In the genomic region with DNA sequence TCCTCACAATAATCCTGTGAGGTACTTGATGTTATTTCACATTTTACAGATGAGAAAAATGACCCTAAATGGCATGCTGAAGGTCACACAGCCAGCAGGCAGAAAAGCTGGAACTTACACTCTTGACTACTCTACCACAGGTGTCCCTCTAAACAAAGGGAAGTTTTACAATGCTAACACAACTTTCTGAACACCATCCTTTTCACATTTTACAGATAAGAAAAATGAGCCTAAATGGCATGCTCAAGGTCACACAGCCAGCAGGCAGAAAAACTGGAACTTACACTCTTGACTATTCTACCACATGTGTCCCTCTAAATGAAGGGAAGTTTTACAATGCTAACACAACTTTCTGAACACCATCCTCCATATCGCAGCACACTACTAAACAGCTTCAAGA, we compare ENCODE assay signal across 1 cellular context.
TF ChIP-seq lines count a peak whose summit lies in the region.

No MANE protein-coding gene starts in this region.

TF ChIP-seq in GM12878, 131 proteins besides CTCF, POLR2A, EP300 and RAD21:
- TF ChIP-seq ESRRA (IDR thresholded peaks at IDR 0.05; ENCODE audit: low read length) = no peak
- TF ChIP-seq, protein P1, sequence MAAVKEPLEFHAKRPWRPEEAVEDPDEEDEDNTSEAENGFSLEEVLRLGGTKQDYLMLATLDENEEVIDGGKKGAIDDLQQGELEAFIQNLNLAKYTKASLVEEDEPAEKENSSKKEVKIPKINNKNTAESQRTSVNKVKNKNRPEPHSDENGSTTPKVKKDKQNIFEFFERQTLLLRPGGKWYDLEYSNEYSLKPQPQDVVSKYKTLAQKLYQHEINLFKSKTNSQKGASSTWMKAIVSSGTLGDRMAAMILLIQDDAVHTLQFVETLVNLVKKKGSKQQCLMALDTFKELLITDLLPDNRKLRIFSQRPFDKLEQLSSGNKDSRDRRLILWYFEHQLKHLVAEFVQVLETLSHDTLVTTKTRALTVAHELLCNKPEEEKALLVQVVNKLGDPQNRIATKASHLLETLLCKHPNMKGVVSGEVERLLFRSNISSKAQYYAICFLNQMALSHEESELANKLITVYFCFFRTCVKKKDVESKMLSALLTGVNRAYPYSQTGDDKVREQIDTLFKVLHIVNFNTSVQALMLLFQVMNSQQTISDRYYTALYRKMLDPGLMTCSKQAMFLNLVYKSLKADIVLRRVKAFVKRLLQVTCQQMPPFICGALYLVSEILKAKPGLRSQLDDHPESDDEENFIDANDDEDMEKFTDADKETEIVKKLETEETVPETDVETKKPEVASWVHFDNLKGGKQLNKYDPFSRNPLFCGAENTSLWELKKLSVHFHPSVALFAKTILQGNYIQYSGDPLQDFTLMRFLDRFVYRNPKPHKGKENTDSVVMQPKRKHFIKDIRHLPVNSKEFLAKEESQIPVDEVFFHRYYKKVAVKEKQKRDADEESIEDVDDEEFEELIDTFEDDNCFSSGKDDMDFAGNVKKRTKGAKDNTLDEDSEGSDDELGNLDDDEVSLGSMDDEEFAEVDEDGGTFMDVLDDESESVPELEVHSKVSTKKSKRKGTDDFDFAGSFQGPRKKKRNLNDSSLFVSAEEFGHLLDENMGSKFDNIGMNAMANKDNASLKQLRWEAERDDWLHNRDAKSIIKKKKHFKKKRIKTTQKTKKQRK (IDR thresholded peaks at IDR 0.05; ENCODE audit: low read depth, low read length) = no peak
- TF ChIP-seq, protein P2, sequence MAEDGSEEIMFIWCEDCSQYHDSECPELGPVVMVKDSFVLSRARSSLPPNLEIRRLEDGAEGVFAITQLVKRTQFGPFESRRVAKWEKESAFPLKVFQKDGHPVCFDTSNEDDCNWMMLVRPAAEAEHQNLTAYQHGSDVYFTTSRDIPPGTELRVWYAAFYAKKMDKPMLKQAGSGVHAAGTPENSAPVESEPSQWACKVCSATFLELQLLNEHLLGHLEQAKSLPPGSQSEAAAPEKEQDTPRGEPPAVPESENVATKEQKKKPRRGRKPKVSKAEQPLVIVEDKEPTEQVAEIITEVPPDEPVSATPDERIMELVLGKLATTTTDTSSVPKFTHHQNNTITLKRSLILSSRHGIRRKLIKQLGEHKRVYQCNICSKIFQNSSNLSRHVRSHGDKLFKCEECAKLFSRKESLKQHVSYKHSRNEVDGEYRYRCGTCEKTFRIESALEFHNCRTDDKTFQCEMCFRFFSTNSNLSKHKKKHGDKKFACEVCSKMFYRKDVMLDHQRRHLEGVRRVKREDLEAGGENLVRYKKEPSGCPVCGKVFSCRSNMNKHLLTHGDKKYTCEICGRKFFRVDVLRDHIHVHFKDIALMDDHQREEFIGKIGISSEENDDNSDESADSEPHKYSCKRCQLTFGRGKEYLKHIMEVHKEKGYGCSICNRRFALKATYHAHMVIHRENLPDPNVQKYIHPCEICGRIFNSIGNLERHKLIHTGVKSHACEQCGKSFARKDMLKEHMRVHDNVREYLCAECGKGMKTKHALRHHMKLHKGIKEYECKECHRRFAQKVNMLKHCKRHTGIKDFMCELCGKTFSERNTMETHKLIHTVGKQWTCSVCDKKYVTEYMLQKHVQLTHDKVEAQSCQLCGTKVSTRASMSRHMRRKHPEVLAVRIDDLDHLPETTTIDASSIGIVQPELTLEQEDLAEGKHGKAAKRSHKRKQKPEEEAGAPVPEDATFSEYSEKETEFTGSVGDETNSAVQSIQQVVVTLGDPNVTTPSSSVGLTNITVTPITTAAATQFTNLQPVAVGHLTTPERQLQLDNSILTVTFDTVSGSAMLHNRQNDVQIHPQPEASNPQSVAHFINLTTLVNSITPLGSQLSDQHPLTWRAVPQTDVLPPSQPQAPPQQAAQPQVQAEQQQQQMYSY (CRISPR knock-in tag; IDR thresholded peaks at IDR 0.05) = no peak
- no peak for TF ChIP-seq FOXK2 (IDR thresholded peaks at IDR 0.05)
- no peak for TF ChIP-seq BHLHE40 (IDR thresholded peaks at IDR 0.05; ENCODE audit: borderline replicate concordance in 1 of 2, low read depth in 2 of 2, low read length in 1 of 2)
- TF ChIP-seq, protein P3, sequence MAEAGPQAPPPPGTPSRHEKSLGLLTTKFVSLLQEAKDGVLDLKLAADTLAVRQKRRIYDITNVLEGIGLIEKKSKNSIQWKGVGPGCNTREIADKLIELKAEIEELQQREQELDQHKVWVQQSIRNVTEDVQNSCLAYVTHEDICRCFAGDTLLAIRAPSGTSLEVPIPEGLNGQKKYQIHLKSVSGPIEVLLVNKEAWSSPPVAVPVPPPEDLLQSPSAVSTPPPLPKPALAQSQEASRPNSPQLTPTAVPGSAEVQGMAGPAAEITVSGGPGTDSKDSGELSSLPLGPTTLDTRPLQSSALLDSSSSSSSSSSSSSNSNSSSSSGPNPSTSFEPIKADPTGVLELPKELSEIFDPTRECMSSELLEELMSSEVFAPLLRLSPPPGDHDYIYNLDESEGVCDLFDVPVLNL (IDR thresholded peaks at IDR 0.05; ENCODE audit: low read depth, low read length) = no peak
- no peak for TF ChIP-seq KLF5 (IDR thresholded peaks at IDR 0.05; ENCODE audit: partially characterized antibody)
- TF ChIP-seq JUND (IDR thresholded peaks at IDR 0.05; ENCODE audit: low read depth, low read length) = no peak
- TF ChIP-seq, protein P4, sequence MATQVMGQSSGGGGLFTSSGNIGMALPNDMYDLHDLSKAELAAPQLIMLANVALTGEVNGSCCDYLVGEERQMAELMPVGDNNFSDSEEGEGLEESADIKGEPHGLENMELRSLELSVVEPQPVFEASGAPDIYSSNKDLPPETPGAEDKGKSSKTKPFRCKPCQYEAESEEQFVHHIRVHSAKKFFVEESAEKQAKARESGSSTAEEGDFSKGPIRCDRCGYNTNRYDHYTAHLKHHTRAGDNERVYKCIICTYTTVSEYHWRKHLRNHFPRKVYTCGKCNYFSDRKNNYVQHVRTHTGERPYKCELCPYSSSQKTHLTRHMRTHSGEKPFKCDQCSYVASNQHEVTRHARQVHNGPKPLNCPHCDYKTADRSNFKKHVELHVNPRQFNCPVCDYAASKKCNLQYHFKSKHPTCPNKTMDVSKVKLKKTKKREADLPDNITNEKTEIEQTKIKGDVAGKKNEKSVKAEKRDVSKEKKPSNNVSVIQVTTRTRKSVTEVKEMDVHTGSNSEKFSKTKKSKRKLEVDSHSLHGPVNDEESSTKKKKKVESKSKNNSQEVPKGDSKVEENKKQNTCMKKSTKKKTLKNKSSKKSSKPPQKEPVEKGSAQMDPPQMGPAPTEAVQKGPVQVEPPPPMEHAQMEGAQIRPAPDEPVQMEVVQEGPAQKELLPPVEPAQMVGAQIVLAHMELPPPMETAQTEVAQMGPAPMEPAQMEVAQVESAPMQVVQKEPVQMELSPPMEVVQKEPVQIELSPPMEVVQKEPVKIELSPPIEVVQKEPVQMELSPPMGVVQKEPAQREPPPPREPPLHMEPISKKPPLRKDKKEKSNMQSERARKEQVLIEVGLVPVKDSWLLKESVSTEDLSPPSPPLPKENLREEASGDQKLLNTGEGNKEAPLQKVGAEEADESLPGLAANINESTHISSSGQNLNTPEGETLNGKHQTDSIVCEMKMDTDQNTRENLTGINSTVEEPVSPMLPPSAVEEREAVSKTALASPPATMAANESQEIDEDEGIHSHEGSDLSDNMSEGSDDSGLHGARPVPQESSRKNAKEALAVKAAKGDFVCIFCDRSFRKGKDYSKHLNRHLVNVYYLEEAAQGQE (IDR thresholded peaks at IDR 0.05; ENCODE audit: low read depth, low read length) = no peak
- no peak for TF ChIP-seq CHD4 (IDR thresholded peaks at IDR 0.05)
- no peak for TF ChIP-seq SMAD1 (IDR thresholded peaks at IDR 0.05; ENCODE audit: low read depth, partially characterized antibody)
- no peak for TF ChIP-seq ZNF274 (IDR thresholded peaks at IDR 0.05; ENCODE audit: insufficient read depth, insufficient read length)
- TF ChIP-seq, protein P5, sequence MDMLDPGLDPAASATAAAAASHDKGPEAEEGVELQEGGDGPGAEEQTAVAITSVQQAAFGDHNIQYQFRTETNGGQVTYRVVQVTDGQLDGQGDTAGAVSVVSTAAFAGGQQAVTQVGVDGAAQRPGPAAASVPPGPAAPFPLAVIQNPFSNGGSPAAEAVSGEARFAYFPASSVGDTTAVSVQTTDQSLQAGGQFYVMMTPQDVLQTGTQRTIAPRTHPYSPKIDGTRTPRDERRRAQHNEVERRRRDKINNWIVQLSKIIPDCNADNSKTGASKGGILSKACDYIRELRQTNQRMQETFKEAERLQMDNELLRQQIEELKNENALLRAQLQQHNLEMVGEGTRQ (IDR thresholded peaks at IDR 0.05; ENCODE audit: borderline replicate concordance, low read depth, low read length) = no peak
- TF ChIP-seq, protein P6, sequence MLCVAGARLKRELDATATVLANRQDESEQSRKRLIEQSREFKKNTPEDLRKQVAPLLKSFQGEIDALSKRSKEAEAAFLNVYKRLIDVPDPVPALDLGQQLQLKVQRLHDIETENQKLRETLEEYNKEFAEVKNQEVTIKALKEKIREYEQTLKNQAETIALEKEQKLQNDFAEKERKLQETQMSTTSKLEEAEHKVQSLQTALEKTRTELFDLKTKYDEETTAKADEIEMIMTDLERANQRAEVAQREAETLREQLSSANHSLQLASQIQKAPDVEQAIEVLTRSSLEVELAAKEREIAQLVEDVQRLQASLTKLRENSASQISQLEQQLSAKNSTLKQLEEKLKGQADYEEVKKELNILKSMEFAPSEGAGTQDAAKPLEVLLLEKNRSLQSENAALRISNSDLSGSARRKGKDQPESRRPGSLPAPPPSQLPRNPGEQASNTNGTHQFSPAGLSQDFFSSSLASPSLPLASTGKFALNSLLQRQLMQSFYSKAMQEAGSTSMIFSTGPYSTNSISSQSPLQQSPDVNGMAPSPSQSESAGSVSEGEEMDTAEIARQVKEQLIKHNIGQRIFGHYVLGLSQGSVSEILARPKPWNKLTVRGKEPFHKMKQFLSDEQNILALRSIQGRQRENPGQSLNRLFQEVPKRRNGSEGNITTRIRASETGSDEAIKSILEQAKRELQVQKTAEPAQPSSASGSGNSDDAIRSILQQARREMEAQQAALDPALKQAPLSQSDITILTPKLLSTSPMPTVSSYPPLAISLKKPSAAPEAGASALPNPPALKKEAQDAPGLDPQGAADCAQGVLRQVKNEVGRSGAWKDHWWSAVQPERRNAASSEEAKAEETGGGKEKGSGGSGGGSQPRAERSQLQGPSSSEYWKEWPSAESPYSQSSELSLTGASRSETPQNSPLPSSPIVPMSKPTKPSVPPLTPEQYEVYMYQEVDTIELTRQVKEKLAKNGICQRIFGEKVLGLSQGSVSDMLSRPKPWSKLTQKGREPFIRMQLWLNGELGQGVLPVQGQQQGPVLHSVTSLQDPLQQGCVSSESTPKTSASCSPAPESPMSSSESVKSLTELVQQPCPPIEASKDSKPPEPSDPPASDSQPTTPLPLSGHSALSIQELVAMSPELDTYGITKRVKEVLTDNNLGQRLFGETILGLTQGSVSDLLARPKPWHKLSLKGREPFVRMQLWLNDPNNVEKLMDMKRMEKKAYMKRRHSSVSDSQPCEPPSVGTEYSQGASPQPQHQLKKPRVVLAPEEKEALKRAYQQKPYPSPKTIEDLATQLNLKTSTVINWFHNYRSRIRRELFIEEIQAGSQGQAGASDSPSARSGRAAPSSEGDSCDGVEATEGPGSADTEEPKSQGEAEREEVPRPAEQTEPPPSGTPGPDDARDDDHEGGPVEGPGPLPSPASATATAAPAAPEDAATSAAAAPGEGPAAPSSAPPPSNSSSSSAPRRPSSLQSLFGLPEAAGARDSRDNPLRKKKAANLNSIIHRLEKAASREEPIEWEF (IDR thresholded peaks at IDR 0.05; ENCODE audit: insufficient replicate concordance, low read depth, low read length) = no peak
- no peak for TF ChIP-seq RB1 (IDR thresholded peaks at IDR 0.05; ENCODE audit: borderline replicate concordance)
- no peak for TF ChIP-seq SMC3 (IDR thresholded peaks at IDR 0.05; ENCODE audit: borderline replicate concordance, low read length)
- no peak for TF ChIP-seq STAT1 (conservative IDR thresholded peaks at IDR 0.05)
